In the genomic region with DNA sequence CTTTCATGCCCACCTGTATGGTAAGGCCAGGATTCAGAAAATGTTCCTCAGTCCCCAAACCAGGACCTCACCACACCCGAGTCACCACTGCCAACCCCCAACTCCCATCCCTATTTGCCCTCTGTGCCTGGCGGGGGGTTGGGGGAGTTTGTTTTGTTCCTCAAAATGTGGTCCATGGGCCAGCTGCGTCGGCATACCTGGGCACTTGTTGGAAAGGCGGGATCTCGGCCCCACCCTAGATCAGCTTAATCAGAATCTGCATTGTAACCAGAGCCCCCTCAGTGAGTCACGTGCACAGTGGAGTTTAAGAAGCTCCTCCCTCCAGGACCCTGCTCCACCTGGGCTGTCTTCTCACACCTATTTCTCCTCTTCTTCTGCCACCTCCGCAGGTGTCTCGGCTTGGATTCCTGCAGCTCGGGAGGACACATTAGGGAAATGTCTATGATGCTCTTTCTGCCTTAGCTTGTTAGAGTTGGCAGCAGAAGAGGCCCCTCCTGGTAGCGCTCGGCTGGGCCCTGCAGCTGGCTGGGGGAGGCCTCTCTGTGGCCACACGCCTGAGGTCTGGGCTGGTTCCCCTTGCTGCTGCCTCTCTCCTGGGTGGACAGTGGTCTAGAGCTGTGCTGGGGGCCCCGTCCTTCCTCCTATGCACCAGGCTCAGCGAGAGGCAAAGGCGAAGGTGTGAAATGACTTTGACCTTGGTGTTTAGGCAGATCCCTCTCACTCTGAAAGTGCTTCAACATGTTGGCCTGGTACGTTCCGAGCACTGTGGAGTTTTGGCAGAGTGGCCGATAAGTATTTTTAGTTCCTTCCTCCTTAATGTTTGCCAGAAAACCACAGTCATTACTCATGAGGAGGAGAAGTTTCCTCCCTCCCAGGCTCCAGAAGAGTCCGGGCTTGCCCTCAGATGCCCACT, we compare ENCODE assay signal across 8 cellular contexts. TPM values are rescaled to one million over a fixed set of nuclear protein-coding genes. Genes with fewer than 3 reads are reported as not detected.
DNase-seq lines count a peak whose midpoint lies in the region; TF ChIP-seq lines count a peak whose summit lies in the region.

No MANE protein-coding gene starts in this region.

- DNase-seq in NCI-H146 (lab: John Stamatoyannopoulos, UW): peak; percentile 34
- DNase-seq in NCI-H146 treated with DMSO at 0.1 percent for 48 hours (lab: John Stamatoyannopoulos, UW; ENCODE audit: unreplicated experiment): no peak
- peak; percentile 4 for DNase-seq in NCI-H69 (lab: John Stamatoyannopoulos, UW)
- peak; percentile 84 for DNase-seq in astrocyte of the hippocampus (ENCODE audit: low read depth, low spot score)
- DNase-seq in iris pigment epithelial cell (ENCODE audit: low read depth): peak; percentile 58
- DNase-seq in stomach: peak; percentile 58
- DNase-seq in MM.1S: no peak
- DNase-seq in neural progenitor cell (ENCODE audit: low spot score): no peak

- H3K27me3 ChIP-seq in stomach (no peaks in the 10 kb centered on the region), MM.1S (replicated peaks; ENCODE audit: insufficient read depth, low read length) (peaks cover 70% of the 10 kb centered on the region), neural progenitor cell (peaks cover 2% of the 10 kb centered on the region)

- H3K79me2 ChIP-seq in MM.1S (ENCODE audit: low read length) (no peaks in the 10 kb centered on the region), neural progenitor cell (ENCODE audit: low read depth) (no peaks in the 10 kb centered on the region)

- WGBS in stomach, 5 donors: 35 to 37% (median 37%) methylated on average over 20 of the region's 20 CpGs

- no peak for TF ChIP-seq POLR2A in stomach (IDR thresholded peaks at IDR 0.05)

- no peak overlapping the region for H2AFZ ChIP-seq in MM.1S (ENCODE audit: low read length)
- H2AFZ ChIP-seq in neural progenitor cell (replicated peaks): no peak overlapping the region

- no peak overlapping the region for H3K4me3 ChIP-seq in stomach
- no peak overlapping the region for H3K4me3 ChIP-seq in MM.1S (ENCODE audit: low read length)
- H3K4me3 ChIP-seq in neural progenitor cell: no peak overlapping the region

- H3K36me3 Mint-ChIP-seq in neural progenitor cell: no peaks in the 10 kb centered on the region

- H3F3A ChIP-seq in MM.1S (ENCODE audit: insufficient read depth, low read length) (peaks cover 5% of the 10 kb centered on the region; the same call in 1 of the 2 replicates), neural progenitor cell (ENCODE audit: low read depth) (peaks cover 23% of the 10 kb centered on the region)

- H3K9me3 ChIP-seq in stomach: no peaks in the 10 kb centered on the region
- no peaks in the 10 kb centered on the region for H3K9me3 ChIP-seq in MM.1S (replicated peaks; ENCODE audit: insufficient read depth, low read length)
- H3K9me3 ChIP-seq in neural progenitor cell (ENCODE audit: low read depth): no peaks in the 10 kb centered on the region

- H3K27ac ChIP-seq in stomach (peak overlapping the region; percentile 73 to 89 (median 79)), MM.1S (ENCODE audit: low read length) (no peak overlapping the region), neural progenitor cell (no peak overlapping the region)

- H3K9me2 ChIP-seq in MM.1S (replicated peaks; ENCODE audit: insufficient read depth, low read length): no peaks in the 10 kb centered on the region

- H3K4me1 ChIP-seq in stomach: peaks cover 10 to 26% (median 17%) of the 10 kb centered on the region in 4 donors
- H3K4me1 ChIP-seq in MM.1S (ENCODE audit: low read length): peaks cover 4% of the 10 kb centered on the region; the same call in 1 of the 2 replicates
- H3K4me1 ChIP-seq in neural progenitor cell: peaks cover 14% of the 10 kb centered on the region

- H3K9ac ChIP-seq in MM.1S (ENCODE audit: low read length): no peak overlapping the region
- no peak overlapping the region for H3K9ac ChIP-seq in neural progenitor cell

- H4K20me1 ChIP-seq in MM.1S (ENCODE audit: insufficient read depth, low read length): no peaks in the 10 kb centered on the region
- H4K20me1 ChIP-seq in neural progenitor cell (ENCODE audit: low read depth): no peaks in the 10 kb centered on the region

- H3K36me3 ChIP-seq in stomach: no peaks in the 10 kb centered on the region
- H3K36me3 ChIP-seq in MM.1S (replicated peaks; ENCODE audit: insufficient read depth, low read length): no peaks in the 10 kb centered on the region
- no peaks in the 10 kb centered on the region for H3K36me3 ChIP-seq in neural progenitor cell

- no peak overlapping the region for H3K4me3 Mint-ChIP-seq in neural progenitor cell

- TF ChIP-seq CTCF in stomach (IDR thresholded peaks at IDR 0.05) (no peak), MM.1S (IDR thresholded peaks at IDR 0.05; ENCODE audit: low read length) (no peak), neural progenitor cell (IDR thresholded peaks at IDR 0.05) (no peak)

- no peaks in the 10 kb centered on the region for H3K9me3 Mint-ChIP-seq in neural progenitor cell

- no peak overlapping the region for H3K27ac Mint-ChIP-seq in neural progenitor cell

- H3K4me1 Mint-ChIP-seq in neural progenitor cell: peaks cover 12% of the 10 kb centered on the region

- H3K27me3 Mint-ChIP-seq in neural progenitor cell (ENCODE audit: insufficient read depth, low read depth): peaks cover 12% of the 10 kb centered on the region

- no peak overlapping the region for H3K4me2 ChIP-seq in MM.1S (ENCODE audit: low read depth, low read length)
- H3K4me2 ChIP-seq in neural progenitor cell: no peak overlapping the region

- intact Hi-C loops in stomach (cut with DNase I; ENCODE audit: low total_unique reads): no loop called here

- no peak for TF ChIP-seq EP300 in stomach (IDR thresholded peaks at IDR 0.05)

RNA-seq across cellular contexts. Expression of gene CAMTA1, which starts 41.8 kb away (rescaled TPM):
- total RNA-seq in stomach (100 to 1,000 TPM in 3 of 5 donors, 10 to 100 TPM in 2; 42.8 to 213 (median 109) TPM), neural progenitor cell (ENCODE audit: low replicate concordance) (161 and 268 TPM in 2 replicates)
- 100 to 1,000 TPM; 126 to 154 (median 132) TPM for polyA plus RNA-seq in stomach

RNA-seq across cellular contexts. Expression of gene DNAJC11, which starts 41.8 kb away (rescaled TPM):
- 10 to 100 TPM; 22.8 to 93.9 (median 63.9) TPM for total RNA-seq in stomach
- 10 to 100 TPM; 20.0 to 27.2 (median 24.4) TPM for polyA plus RNA-seq in stomach
- 39.4 and 47.6 TPM in 2 replicates for total RNA-seq in neural progenitor cell (ENCODE audit: low replicate concordance)

Comparison
In these comparisons a context has a peak if more than half of its experiments do, and no peak if none do; other contexts are left out.
1. DNase-seq: peak in NCI-H146 (single experiment), NCI-H69 (single experiment), astrocyte of the hippocampus (single experiment), iris pigment epithelial cell (single experiment) and stomach (single experiment); none in NCI-H146 treated with DMSO at 0.1 percent for 48 hours (single experiment), MM.1S (single experiment) and neural progenitor cell (single experiment).
2. H3K27ac ChIP-seq: peak in stomach (5 of 5); none in MM.1S (single experiment) and neural progenitor cell (single experiment).